22 cellular contexts compared by ENCODE assay signal in genomic region chr19:13376537-13376936, GRCh38.
"Had no signal": no experiment of that assay in that cellular context is flagged by ENCODE, and none has a peak within 500 bp of the region (broad histone marks: within the 10 kb centered on the region; RNA-seq: fewer than 3 reads in every experiment).

No MANE protein-coding gene starts in this region.

- H3K27me3 ChIP-seq: left lung, neutrophil, suprapubic skin, tibial artery had no signal

- H3K27ac ChIP-seq: left lung, lower lobe of right lung, neutrophil, skin epidermis, spleen, suprapubic skin, thoracic aorta, tibial artery, upper lobe of right lung had no signal

- H3K4me3 ChIP-seq: left lung, lower lobe of right lung, skin epidermis, spleen, suprapubic skin, thoracic aorta, tibial artery, upper lobe of right lung had no signal

- H3K4me1 ChIP-seq: left lung, lower lobe of right lung, spleen, suprapubic skin, tibial artery, upper lobe of right lung had no signal

- H3K36me3 ChIP-seq: left lung, lower lobe of right lung, neutrophil, spleen, suprapubic skin, thoracic aorta, tibial artery, upper lobe of right lung had no signal

- DNase-seq: hippocampal formation; left colon; left lung; lower lobe of right lung; mammary epithelial cell; mesenchymal stem cell; naive thymus-derived CD8-positive, alpha-beta T cell; occipital lobe; retina; right cardiac atrium; spleen; stimulated activated CD4-positive, alpha-beta T cell treated with anti-CD3 and anti-CD28 coated beads, Interleukin-4, amount 100 ng/mL, for 24 hours; stimulated activated naive CD4-positive, alpha-beta T cell; tibial artery; trophoblast cell; upper lobe of right lung had no signal

- FAIRE-seq: keratinocyte, urothelium cell line had no signal

- H3K9me3 ChIP-seq: lower lobe of right lung, neutrophil, tibial artery, upper lobe of right lung had no signal
